In the genomic region with DNA sequence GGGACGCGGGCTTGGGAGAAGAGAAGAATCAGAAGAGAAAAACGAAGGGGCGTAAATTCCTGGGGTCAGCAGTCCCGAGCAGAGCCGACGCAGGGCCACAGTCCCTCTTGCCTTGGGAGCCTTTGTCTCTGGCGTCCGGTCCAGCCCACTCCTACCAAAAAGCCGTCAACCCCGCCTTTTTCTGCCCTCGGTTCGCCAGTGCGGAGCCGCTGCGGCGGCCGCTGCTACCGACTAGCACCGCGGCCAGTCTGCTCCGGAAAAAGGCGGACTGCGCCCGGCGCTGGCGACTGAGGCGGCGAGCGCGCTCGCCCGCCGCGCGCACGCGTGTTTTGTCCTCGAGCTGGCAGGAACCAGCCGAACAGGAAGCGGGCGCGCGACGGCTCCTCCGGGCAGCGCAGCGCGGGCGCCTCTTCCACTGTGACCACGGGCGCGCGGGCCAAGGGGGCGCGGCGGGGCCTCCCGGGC, we compare ENCODE assay signal across 8 cellular contexts. TPM values are rescaled to one million over a fixed set of nuclear protein-coding genes. Genes with fewer than 3 reads are reported as not detected.
DNase-seq lines count a peak whose midpoint lies in the region; ATAC-seq and TF ChIP-seq lines count a peak whose summit lies in the region.

No MANE protein-coding gene starts in this region.

- peaks cover 46% of the 10 kb centered on the region for H3K4me1 ChIP-seq in lower lobe of right lung
- peaks cover 20% of the 10 kb centered on the region for H3K4me1 ChIP-seq in thymus (ENCODE audit: control insufficient read depth, insufficient read depth, low read length)

- intact Hi-C loops in lower lobe of right lung (cut with DNase I), result loop anchor here (10.0 kb wide), 1 partner anchor 55 kb away; a partner anchor contains a TSS

- peak overlapping the region; percentile 98 for H3K27ac ChIP-seq in lower lobe of right lung
- H3K27ac ChIP-seq in thymus (ENCODE audit: low read depth), result peak overlapping the region; percentile 99

- H3K27me3 ChIP-seq in lower lobe of right lung (ENCODE audit: low read depth) (no peaks in the 10 kb centered on the region), thymus (ENCODE audit: control insufficient read depth, insufficient read depth) (no peaks in the 10 kb centered on the region)

- DNase-seq in COLO829 (ENCODE audit: low spot score) (peak; percentile 39), NCI-H1092 treated with DMSO at 0.1 percent for 48 hours (lab: John Stamatoyannopoulos, UW) (peak; percentile 74), brain pericyte (ENCODE audit: low read depth, low spot score) (peak; percentile 29), lower lobe of right lung (no peak), NCI-H510A treated with DMSO at 0.1 percent for 48 hours (lab: John Stamatoyannopoulos, UW) (no peak)

- WGBS in thymus, result under 1% methylated on average over 58 of the region's 58 CpGs

- H3K36me3 ChIP-seq in lower lobe of right lung (peaks cover 33% of the 10 kb centered on the region), thymus (ENCODE audit: control insufficient read depth, insufficient read depth) (peaks cover 11% of the 10 kb centered on the region)

- peak overlapping the region; percentile 95 for H3K4me3 ChIP-seq in lower lobe of right lung
- H3K4me3 ChIP-seq in thymus (ENCODE audit: low read length), result peak overlapping the region; percentile 99

- no peak for TF ChIP-seq CTCF in lower lobe of right lung (IDR thresholded peaks at IDR 0.05)

- H3K9me3 ChIP-seq in lower lobe of right lung (no peaks in the 10 kb centered on the region), thymus (ENCODE audit: control insufficient read depth) (no peaks in the 10 kb centered on the region)

- ATAC-seq in GM21515 (IDR thresholded peaks at IDR 0.05; ENCODE audit: unreplicated experiment) (peak; percentile 13), lower lobe of right lung (peak in 1 of 2 donors; percentile 6), GM21390 (IDR thresholded peaks at IDR 0.05; ENCODE audit: unreplicated experiment) (no peak)

RNA-seq across cellular contexts. Expression of a gene that starts 0.5 kb away (rescaled TPM):
- total RNA-seq in lower lobe of right lung, result 140 TPM
- 341 TPM for polyA plus RNA-seq in thymus

RNA-seq across cellular contexts. Expression of a gene that starts 0.6 kb away (rescaled TPM):
- 23.7 TPM for total RNA-seq in lower lobe of right lung
- 58.1 TPM for polyA plus RNA-seq in thymus

RNA-seq across cellular contexts. Expression of a gene that starts 56.0 kb away (rescaled TPM):
- 146 TPM for total RNA-seq in lower lobe of right lung
- 269 TPM for polyA plus RNA-seq in thymus

Comparison
In these comparisons a context has a peak if more than half of its experiments do, and no peak if none do; other contexts are left out.
1. DNase-seq: peak in COLO829 (single experiment), NCI-H1092 treated with DMSO at 0.1 percent for 48 hours (single experiment) and brain pericyte (single experiment); none in lower lobe of right lung (single experiment) and NCI-H510A treated with DMSO at 0.1 percent for 48 hours (single experiment).